ENCODE assay signal across 10 cellular contexts in genomic region chr3:116579843-116580242, GRCh38.
DNase-seq lines count a peak whose midpoint lies in the region; TF ChIP-seq lines count a peak whose summit lies in the region.
"Had no signal": no experiment of that assay in that cellular context is flagged by ENCODE, and none has a peak within 500 bp of the region (broad histone marks: within the 10 kb centered on the region; RNA-seq: fewer than 3 reads in every experiment).

No MANE protein-coding gene starts in this region.

- no peaks in the 10 kb centered on the region for H3K4me1 Mint-ChIP-seq in activated naive CD4-positive, alpha-beta T cell treated with anti-CD3 and anti-CD28 coated beads for 36 hours (ENCODE audit: low read depth)

- CTCF ChIA-PET in activated naive CD4-positive, alpha-beta T cell treated with anti-CD3 and anti-CD28 coated beads for 36 hours (lab: Charles Lee), result no interaction called here

- H3K9me3 ChIP-seq in ascending aorta, result no peaks in the 10 kb centered on the region
- H3K9me3 ChIP-seq: testis had no signal

- in situ Hi-C loops in brain microvascular endothelial cell (cut with HindIII; ENCODE audit: low pct_ligation_motif_present, low sequenced_read_pairs), result no loop called here

- DNase-seq in ELR (ENCODE audit: low read depth) (peak; percentile 3), NAMALWA (ENCODE audit: low spot score) (peak; percentile 4), brain microvascular endothelial cell (peak; percentile 2), lung microvascular endothelial cell (ENCODE audit: low read depth in 2 of 2) (peak; percentile 1 to 2), ascending aorta (ENCODE audit: low spot score in 2 of 2) (no peak), midbrain (lab: John Stamatoyannopoulos, UW) (no peak), kidney glomerular epithelial cell (lab: John Stamatoyannopoulos, UW) (no peak)
- DNase-seq in activated naive CD4-positive, alpha-beta T cell treated with anti-CD3 and anti-CD28 coated beads for 36 hours, result no peak
- DNase-seq: NCI-H146, testis had no signal

- no peaks in the 10 kb centered on the region for H3K36me3 ChIP-seq in brain microvascular endothelial cell (replicated peaks)
- no peaks in the 10 kb centered on the region for H3K36me3 ChIP-seq in ascending aorta

- H3K27me3 Mint-ChIP-seq in activated naive CD4-positive, alpha-beta T cell treated with anti-CD3 and anti-CD28 coated beads for 36 hours (ENCODE audit: low read depth), result no peaks in the 10 kb centered on the region

- H3K4me1 ChIP-seq in ascending aorta, result no peaks in the 10 kb centered on the region
- H3K4me1 ChIP-seq: testis had no signal

- no peak overlapping the region for H3K27ac Mint-ChIP-seq in activated naive CD4-positive, alpha-beta T cell treated with anti-CD3 and anti-CD28 coated beads for 36 hours

- TF ChIP-seq CTCF in brain microvascular endothelial cell (IDR thresholded peaks at IDR 0.05; ENCODE audit: low read depth, low read length, missing control alignments) (no peak), ascending aorta (IDR thresholded peaks at IDR 0.05) (no peak)

- no peak overlapping the region for H3K4me3 ChIP-seq in brain microvascular endothelial cell (ENCODE audit: low read depth, low read length)
- no peak overlapping the region for H3K4me3 ChIP-seq in ascending aorta
- H3K4me3 ChIP-seq: testis had no signal

- H3K27ac ChIP-seq in brain microvascular endothelial cell (no peak overlapping the region), ascending aorta (no peak overlapping the region)
- H3K27ac ChIP-seq: testis had no signal

- intact Hi-C loops in ascending aorta (cut with DNase I), result no loop called here
- intact Hi-C loops in activated naive CD4-positive, alpha-beta T cell treated with anti-CD3 and anti-CD28 coated beads for 36 hours (cut with micrococcal nuclease), result no loop called here

- H3K36me3 Mint-ChIP-seq in activated naive CD4-positive, alpha-beta T cell treated with anti-CD3 and anti-CD28 coated beads for 36 hours (ENCODE audit: low read depth), result no peaks in the 10 kb centered on the region

- no peak overlapping the region for H3K4me3 Mint-ChIP-seq in activated naive CD4-positive, alpha-beta T cell treated with anti-CD3 and anti-CD28 coated beads for 36 hours

- peaks cover 4% of the 10 kb centered on the region for H3K9me3 Mint-ChIP-seq in activated naive CD4-positive, alpha-beta T cell treated with anti-CD3 and anti-CD28 coated beads for 36 hours

- H3K27me3 ChIP-seq in brain microvascular endothelial cell (replicated peaks), result no peaks in the 10 kb centered on the region
- no peaks in the 10 kb centered on the region for H3K27me3 ChIP-seq in ascending aorta
- H3K27me3 ChIP-seq: testis had no signal

Comparison
In these comparisons a context has a peak if more than half of its experiments do, and no peak if none do; other contexts are left out.
1. DNase-seq: peak in ELR (single experiment), NAMALWA (single experiment), brain microvascular endothelial cell (single experiment) and lung microvascular endothelial cell (2 of 2); none in ascending aorta (0 of 2), midbrain (single experiment), kidney glomerular epithelial cell (single experiment) and activated naive CD4-positive, alpha-beta T cell treated with anti-CD3 and anti-CD28 coated beads for 36 hours (single experiment).